ENCODE assay signal across 8 cellular contexts in the genomic region with DNA sequence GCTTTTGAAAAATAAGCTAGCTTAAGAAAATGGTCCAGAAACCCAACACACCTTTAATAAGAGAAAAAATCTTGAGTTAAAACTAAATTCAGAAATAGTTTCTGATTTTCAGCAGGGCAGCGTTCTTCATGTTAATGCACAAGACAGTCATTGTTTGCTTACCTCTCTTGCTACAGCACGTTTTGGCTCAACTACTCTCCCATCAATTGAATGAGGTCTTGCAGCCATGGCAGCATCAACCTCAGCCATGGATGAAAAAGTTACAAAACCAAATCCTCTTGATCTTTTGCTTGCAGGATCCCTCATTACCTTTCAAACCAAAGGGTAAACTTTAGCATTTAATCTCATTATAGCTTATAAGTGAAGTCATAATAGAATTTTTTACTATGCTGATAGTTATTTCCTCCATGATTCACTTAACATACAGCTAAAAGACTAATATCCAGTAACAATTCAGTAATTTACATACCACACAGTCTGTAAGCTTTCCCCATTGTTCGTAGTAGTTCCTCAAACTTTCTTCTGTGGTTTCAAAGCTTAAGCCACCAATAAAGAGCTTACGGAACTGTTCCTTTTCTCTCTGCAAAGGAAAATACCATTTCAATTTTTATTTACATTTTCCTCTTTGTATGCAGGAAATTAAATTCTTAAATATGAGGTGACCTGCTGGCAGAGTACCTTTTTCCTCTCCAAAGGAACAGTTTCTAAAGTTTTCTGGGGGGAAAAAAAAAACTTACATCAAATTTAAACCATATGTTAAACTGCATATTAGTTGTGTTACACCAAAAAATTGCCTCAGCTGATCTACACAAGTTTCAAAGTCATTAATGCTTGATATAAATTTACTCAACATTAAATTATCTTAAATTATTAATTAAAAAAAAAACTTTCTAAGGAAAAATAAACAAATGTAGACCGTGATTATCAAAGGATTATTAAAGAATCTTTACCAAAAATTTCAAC. TPM values are rescaled to one million over a fixed set of nuclear protein-coding genes. Genes with fewer than 3 reads are reported as not detected.
DNase-seq lines count a peak whose midpoint lies in the region; ATAC-seq, FAIRE-seq and TF ChIP-seq lines count a peak whose summit lies in the region.

No MANE protein-coding gene starts in this region.

- WGBS in psoas muscle, 3 donors = 16 to 25% (median 17%) methylated on average over 5 of the region's 5 CpGs

- CTCF ChIA-PET in endothelial cell of umbilical vein (lab: Charles Lee) = interaction anchor here (0.8 to 4.4 kb wide), 19 partner anchors 9 to 470 kb away, joined by 3 to 98 read pairs (median 5); partner anchors contain the start of gene NFE2L3

- FAIRE-seq in GM12892 (lab: Jason Lieb, UNC) (no peak), endothelial cell of umbilical vein (lab: Jason Lieb, UNC) (peak; percentile 15)

- H2AFZ ChIP-seq in endothelial cell of umbilical vein (ENCODE audit: low read depth, low read length) = no peak overlapping the region

- BruUV-seq in endothelial cell of umbilical vein (replicated peaks; lab: Mats Ljungman, UMichigan) = TSS peak; percentile 11

- POLR2A ChIA-PET in endothelial cell of umbilical vein (lab: Charles Lee) = interaction anchor here (1.2 to 3.5 kb wide), 4 partner anchors 10 to 45 kb away, joined by 4 to 15 read pairs (median 6); partner anchors contain the start of gene NFE2L3

- intact Hi-C loops in endothelial cell of umbilical vein (cut with micrococcal nuclease) = loop anchor here (1.0 to 2.0 kb wide), 3 partner anchors 106 to 305 kb away; no protein-coding TSS in a partner anchor
- intact Hi-C loops in psoas muscle (cut with DNase I) = loop anchor here in 1 of 2 donors (5.0 to 10.0 kb wide), 2 partner anchors 303 to 970 kb away; partner anchors contain the start of gene HOXA9
- intact Hi-C loops in sciatic nerve (cut with DNase I) = no loop called here

- H3K36me3 ChIP-seq in endothelial cell of umbilical vein (ENCODE audit: control insufficient read depth in 2 of 2, extremely low read depth in 1 of 2, insufficient read depth in 2 of 2, low read length in 2 of 2) (peaks cover 15 to 42% of the 10 kb centered on the region in 2 experiments), psoas muscle (ENCODE audit: insufficient read depth in 1 of 2, low read depth in 1 of 2) (peaks cover 8 to 64% of the 10 kb centered on the region in 2 donors)

- H3K27me3 ChIP-seq in endothelial cell of umbilical vein (ENCODE audit: control insufficient read depth in 2 of 2, insufficient read depth in 2 of 2, low read length in 2 of 2) (no peaks in the 10 kb centered on the region), psoas muscle (ENCODE audit: insufficient read depth in 3 of 3, low read length in 2 of 3) (no peaks in the 10 kb centered on the region)

- H3K4me3 ChIP-seq in endothelial cell of umbilical vein (replicated peaks in 1 of 3; ENCODE audit: insufficient read depth in 1 of 3, low read depth in 1 of 3, low read length in 3 of 3) = peak overlapping the region; percentile 98 to 100 (median 98)
- H3K4me3 ChIP-seq in psoas muscle = peak overlapping the region; percentile 90

- H3K27ac ChIP-seq in endothelial cell of umbilical vein (ENCODE audit: insufficient read depth, low read depth, low read length) (no peak overlapping the region), psoas muscle (peak overlapping the region; percentile 97)

- H3K4me1 ChIP-seq in endothelial cell of umbilical vein (ENCODE audit: control insufficient read depth, extremely low read depth, insufficient read depth, low read length) (peaks cover 46% of the 10 kb centered on the region), psoas muscle (peaks cover 53% of the 10 kb centered on the region)

- dilution Hi-C loops in endothelial cell of umbilical vein (cut with MboI; ENCODE audit: extremely low pct_ligation_motif_present, low sequenced_read_pairs) = loop anchor here (25.0 kb wide), 1 partner anchor 965 kb away; the partner anchor contains the start of genes HOXA10, HOXA3, HOXA7 and HOXA9

- H3K9me3 ChIP-seq in endothelial cell of umbilical vein (replicated peaks; ENCODE audit: control insufficient read depth, insufficient read depth, low read length) (no peaks in the 10 kb centered on the region), psoas muscle (no peaks in the 10 kb centered on the region)

- TF ChIP-seq POLR2A in GM12892 (IDR thresholded peaks at IDR 0.05; ENCODE audit: low read depth, low read length) (peak; percentile 44; the same call in 1 of the 2 replicates), endothelial cell of umbilical vein (IDR thresholded peaks at IDR 0.05; ENCODE audit: low read depth, low read length) (no peak)

- TF ChIP-seq CTCF in endothelial cell of umbilical vein (IDR thresholded peaks at IDR 0.05; ENCODE audit: extremely low read depth in 1 of 2, insufficient read depth in 1 of 2, low read depth in 1 of 2, low read length in 2 of 2) = no peak
- no peak for TF ChIP-seq CTCF in psoas muscle (IDR thresholded peaks at IDR 0.05)

- peaks cover 40% of the 10 kb centered on the region for H4K20me1 ChIP-seq in endothelial cell of umbilical vein (replicated peaks; ENCODE audit: control insufficient read depth, extremely low read depth, insufficient read depth, low read length)

- H3K9ac ChIP-seq in endothelial cell of umbilical vein (replicated peaks; ENCODE audit: extremely low read depth, insufficient read depth, low read length) = peak overlapping the region; percentile 100

- H3K79me2 ChIP-seq in endothelial cell of umbilical vein (ENCODE audit: control insufficient read depth, insufficient read depth, low read length) = peaks cover 89% of the 10 kb centered on the region

- DNase-seq in GM12892 (ENCODE audit: insufficient read length) (no peak), OCI-M1 (lab: John Stamatoyannopoulos, UW) (peak; percentile 57), endothelial cell of umbilical vein (ENCODE audit: low read depth, low spot score) (no peak), psoas muscle (no peak), NCI-H345 treated with DMSO at 0.1 percent for 48 hours (lab: John Stamatoyannopoulos, UW; ENCODE audit: unreplicated experiment) (no peak), sciatic nerve (ENCODE audit: low spot score) (no peak)

- H3K9me1 ChIP-seq in endothelial cell of umbilical vein (replicated peaks; ENCODE audit: control insufficient read depth, extremely low read depth, insufficient read depth, low read length) = no peaks in the 10 kb centered on the region

- ATAC-seq in psoas muscle (no peak), sciatic nerve (no peak), GM19452 (IDR thresholded peaks at IDR 0.05; ENCODE audit: unreplicated experiment) (no peak), GM18867 (IDR thresholded peaks at IDR 0.05; ENCODE audit: unreplicated experiment) (no peak)

- peak overlapping the region; percentile 90 for H3K4me2 ChIP-seq in endothelial cell of umbilical vein (ENCODE audit: insufficient read depth, low read length)

TF ChIP-seq in endothelial cell of umbilical vein, 7 proteins besides CTCF, POLR2A, EP300 and RAD21 (continues in another document):
- no peak for TF ChIP-seq JUN (IDR thresholded peaks at IDR 0.05; ENCODE audit: borderline replicate concordance, insufficient read depth, insufficient read length, low read depth)
- TF ChIP-seq GATA2 (IDR thresholded peaks at IDR 0.05; ENCODE audit: insufficient read depth, insufficient read length, low read depth, low read length) = no peak
- no peak for TF ChIP-seq MYC (IDR thresholded peaks at IDR 0.05; ENCODE audit: low read depth, low read length)
- no peak for TF ChIP-seq MAX (IDR thresholded peaks at IDR 0.05; ENCODE audit: insufficient read depth, insufficient read length)

RNA-seq across cellular contexts. Expression of gene HNRNPA2B1, which starts 3.1 kb away (rescaled TPM):
- polyA plus RNA-seq in GM12892 (2012; ENCODE audit: missing spikeins) = 837 TPM
- total RNA-seq in endothelial cell of umbilical vein = 703 and 717 TPM in 2 replicates
- polyA plus RNA-seq in endothelial cell of umbilical vein = 104 and 198 TPM in 2 replicates
- polyA plus RNA-seq in endothelial cell of umbilical vein (2011; cell fraction: cytosol; rRNA removed) = 420 and 499 TPM in 2 replicates
- 496 and 792 TPM in 2 replicates for polyA plus RNA-seq in endothelial cell of umbilical vein (2011; cell fraction: nucleus; rRNA removed)
- polyA plus RNA-seq in endothelial cell of umbilical vein (2012) = 674 and 1,097 TPM in 2 replicates
- 165 and 169 TPM in 2 replicates for polyA minus RNA-seq in endothelial cell of umbilical vein
- 207 TPM for polyA minus RNA-seq in endothelial cell of umbilical vein (2011; cell fraction: cytosol; rRNA and poly(A)+ RNA removed)
- polyA minus RNA-seq in endothelial cell of umbilical vein (2011; cell fraction: nucleus; rRNA and poly(A)+ RNA removed) = 209 and 233 TPM in 2 replicates
- 100 to 1,000 TPM; 323 to 482 (median 452) TPM for total RNA-seq in psoas muscle
- 100 to 1,000 TPM; 515 to 688 (median 663) TPM for polyA plus RNA-seq in psoas muscle
- 377 TPM for total RNA-seq in sciatic nerve

RNA-seq across cellular contexts. Expression of gene CBX3, which starts 4.1 kb away (rescaled TPM):
- polyA plus RNA-seq in GM12892 (2012; ENCODE audit: missing spikeins) = 226 TPM
- total RNA-seq in endothelial cell of umbilical vein = 184 and 200 TPM in 2 replicates
- 41.7 and 47.5 TPM in 2 replicates for polyA plus RNA-seq in endothelial cell of umbilical vein
- polyA plus RNA-seq in endothelial cell of umbilical vein (2011; cell fraction: cytosol; rRNA removed) = 86.6 and 94.2 TPM in 2 replicates
- 78.8 and 112 TPM in 2 replicates for polyA plus RNA-seq in endothelial cell of umbilical vein (2011; cell fraction: nucleus; rRNA removed)
- 119 and 202 TPM in 2 replicates for polyA plus RNA-seq in endothelial cell of umbilical vein (2012)
- polyA minus RNA-seq in endothelial cell of umbilical vein = 22.8 and 24.5 TPM in 2 replicates
- 44.4 TPM for polyA minus RNA-seq in endothelial cell of umbilical vein (2011; cell fraction: cytosol; rRNA and poly(A)+ RNA removed)
- polyA minus RNA-seq in endothelial cell of umbilical vein (2011; cell fraction: nucleus; rRNA and poly(A)+ RNA removed) = 51.5 and 52.5 TPM in 2 replicates
- total RNA-seq in psoas muscle = 10 to 100 TPM; 45.3 to 84.9 (median 66.7) TPM
- 10 to 100 TPM; 71.6 to 97.0 (median 83.9) TPM for polyA plus RNA-seq in psoas muscle
- total RNA-seq in sciatic nerve = 77.4 TPM

RNA-seq across cellular contexts. Expression of gene NFE2L3, which starts 45.4 kb away (rescaled TPM):
- 17.1 TPM for polyA plus RNA-seq in GM12892 (2012; ENCODE audit: missing spikeins)
- total RNA-seq in endothelial cell of umbilical vein (28.4 and 40.2 TPM in 2 replicates), psoas muscle (1 to 10 TPM in 1 of 4 donors, under 1 TPM in 3; 0.44 to 1.1 (median 0.78) TPM), sciatic nerve (3.8 TPM)
- polyA plus RNA-seq in endothelial cell of umbilical vein (29.6 and 30.8 TPM in 2 replicates), psoas muscle (1 to 10 TPM in 1 of 3 donors, under 1 TPM in 2; 0.70 to 1.1 (median 0.72) TPM)
- polyA plus RNA-seq in endothelial cell of umbilical vein (2011; cell fraction: cytosol; rRNA removed) = 36.1 and 37.8 TPM in 2 replicates
- polyA plus RNA-seq in endothelial cell of umbilical vein (2011; cell fraction: nucleus; rRNA removed) = 27.3 and 32.9 TPM in 2 replicates
- 42.9 and 67.1 TPM in 2 replicates for polyA plus RNA-seq in endothelial cell of umbilical vein (2012)
- 45.2 and 45.7 TPM in 2 replicates for polyA minus RNA-seq in endothelial cell of umbilical vein
- not detected for polyA minus RNA-seq in endothelial cell of umbilical vein (2011; cell fraction: cytosol; rRNA and poly(A)+ RNA removed)
- polyA minus RNA-seq in endothelial cell of umbilical vein (2011; cell fraction: nucleus; rRNA and poly(A)+ RNA removed) = 14.6 and 23.3 TPM in 2 replicates
